In the genomic region with DNA sequence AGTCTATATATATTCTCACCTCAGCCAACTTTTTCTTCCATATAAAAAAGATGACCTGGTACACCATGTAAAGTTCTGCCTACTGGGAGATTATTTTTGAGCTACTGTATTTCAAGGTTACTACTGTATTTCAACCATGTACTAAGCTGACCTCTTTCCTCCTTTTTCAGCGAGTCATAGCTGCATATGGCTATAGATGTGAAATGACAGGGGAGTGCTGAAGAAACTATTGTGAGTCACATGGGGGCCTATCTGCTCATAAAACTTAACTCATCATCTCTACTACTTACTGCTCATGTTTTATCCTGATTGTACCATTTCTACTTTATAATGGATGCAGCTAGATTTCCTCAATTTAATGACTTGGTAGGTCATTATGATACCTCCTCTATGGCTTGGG, we compare ENCODE assay signal across 16 cellular contexts.
DNase-seq lines count a peak whose midpoint lies in the region; ATAC-seq and TF ChIP-seq lines count a peak whose summit lies in the region.
"Had no signal": no experiment of that assay in that cellular context is flagged by ENCODE, and none has a peak within 500 bp of the region (broad histone marks: within the 10 kb centered on the region; RNA-seq: fewer than 3 reads in every experiment).

No MANE protein-coding gene starts in this region.

- no peak overlapping the region for H3K18ac ChIP-seq in mesendoderm (ENCODE audit: low read length)

- ATAC-seq in activated CD8-positive, alpha-beta T cell treated with anti-CD3 and anti-CD28 coated beads for 36 hours, result peak; percentile 80
- no peak for ATAC-seq in activated CD8-positive, alpha-beta T cell treated with anti-CD3 and anti-CD28 coated beads, Interleukin-2, amount 10 ng/mL, durations not matched to agents 7 days and 5 days
- ATAC-seq in HG03442 (IDR thresholded peaks at IDR 0.05; ENCODE audit: unreplicated experiment) (peak; percentile 33), HG03342 (IDR thresholded peaks at IDR 0.05; ENCODE audit: unreplicated experiment) (no peak)
- ATAC-seq in stimulated activated naive B cell treated with anti-CD40 and anti-IgM and Interleukin-4, amounts not matched to agents 10 μg/mL and 1 μg/mL and 100 μg/mL, for 72 hours (replicated peaks), result peak; percentile 49 to 57
- ATAC-seq: right cardiac atrium had no signal

- CTCF ChIA-PET in activated CD8-positive, alpha-beta T cell treated with anti-CD3 and anti-CD28 coated beads for 36 hours (lab: Charles Lee), result no interaction called here
- CTCF ChIA-PET in activated CD8-positive, alpha-beta T cell treated with anti-CD3 and anti-CD28 coated beads, Interleukin-2, amount 10 ng/mL, durations not matched to agents 7 days and 5 days (lab: Charles Lee), result no interaction called here

- H2BK120ac ChIP-seq in mesendoderm (ENCODE audit: low read depth, low read length), result no peak overlapping the region

- H3K56ac ChIP-seq in mesendoderm (ENCODE audit: low read length), result no peak overlapping the region

- intact Hi-C loops in activated CD8-positive, alpha-beta T cell treated with anti-CD3 and anti-CD28 coated beads for 36 hours (cut with micrococcal nuclease), result no loop called here

- no peak overlapping the region for H4K5ac ChIP-seq in mesendoderm (ENCODE audit: low read length)

- H3K36me3 ChIP-seq in mesendoderm (ENCODE audit: control insufficient read depth, insufficient read depth, low read length), result no peaks in the 10 kb centered on the region
- H3K36me3 ChIP-seq: esophagus muscularis mucosa, SJCRH30 had no signal

- H3K9ac ChIP-seq in mesendoderm (ENCODE audit: low read length), result no peak overlapping the region

- POLR2A ChIA-PET in activated CD8-positive, alpha-beta T cell treated with anti-CD3 and anti-CD28 coated beads for 36 hours (lab: Charles Lee), result interaction anchor here (1.4 kb wide), 1 partner anchor 10 kb away, joined by 3 read pairs; no protein-coding TSS in a partner anchor
- POLR2A ChIA-PET in activated CD8-positive, alpha-beta T cell treated with anti-CD3 and anti-CD28 coated beads, Interleukin-2, amount 10 ng/mL, durations not matched to agents 7 days and 5 days (lab: Charles Lee), result no interaction called here

- H3K4me3 ChIP-seq in choroid plexus epithelial cell (ENCODE audit: low read depth, low read length) (no peak overlapping the region), mesendoderm (ENCODE audit: low read length) (no peak overlapping the region)
- H3K4me3 ChIP-seq: esophagus muscularis mucosa, SJCRH30 had no signal

- H3K4me1 ChIP-seq in mesendoderm (ENCODE audit: control insufficient read depth, low read depth, low read length), result no peaks in the 10 kb centered on the region
- H3K4me1 ChIP-seq: esophagus muscularis mucosa, SJCRH30 had no signal

- no peak for TF ChIP-seq CTCF in activated CD8-positive, alpha-beta T cell treated with anti-CD3 and anti-CD28 coated beads for 36 hours (IDR thresholded peaks at IDR 0.05)
- no peak for TF ChIP-seq CTCF in choroid plexus epithelial cell (conservative IDR thresholded peaks at IDR 0.05; ENCODE audit: low read depth, low read length)

- peaks cover 31% of the 10 kb centered on the region for H3K9me3 Mint-ChIP-seq in activated CD8-positive, alpha-beta T cell treated with anti-CD3 and anti-CD28 coated beads for 36 hours
- peaks cover 4% of the 10 kb centered on the region for H3K9me3 Mint-ChIP-seq in activated CD8-positive, alpha-beta T cell treated with anti-CD3 and anti-CD28 coated beads, Interleukin-2, amount 10 ng/mL, durations not matched to agents 7 days and 5 days (ENCODE audit: insufficient read depth)
- H3K9me3 Mint-ChIP-seq in stimulated activated naive B cell treated with anti-CD40 and anti-IgM and Interleukin-4, amounts not matched to agents 10 μg/mL and 1 μg/mL and 100 μg/mL, for 72 hours, result peaks cover 14 to 15% of the 10 kb centered on the region in 2 donors

- WGBS in mesendoderm (ENCODE audit: extremely low coverage, insufficient coverage, low lambda C conversion rate), result no CpG with 5 or more reads among the region's 1 CpG

- H3K36me3 Mint-ChIP-seq in activated CD8-positive, alpha-beta T cell treated with anti-CD3 and anti-CD28 coated beads for 36 hours (ENCODE audit: low read depth), result peaks cover 10% of the 10 kb centered on the region
- H3K36me3 Mint-ChIP-seq in activated CD8-positive, alpha-beta T cell treated with anti-CD3 and anti-CD28 coated beads, Interleukin-2, amount 10 ng/mL, durations not matched to agents 7 days and 5 days (ENCODE audit: low read depth), result no peaks in the 10 kb centered on the region
- peaks cover 12 to 18% of the 10 kb centered on the region in 2 donors for H3K36me3 Mint-ChIP-seq in stimulated activated naive B cell treated with anti-CD40 and anti-IgM and Interleukin-4, amounts not matched to agents 10 μg/mL and 1 μg/mL and 100 μg/mL, for 72 hours

- no peak overlapping the region for H3K27ac ChIP-seq in mesendoderm (ENCODE audit: low read depth, low read length)
- H3K27ac ChIP-seq: esophagus muscularis mucosa, SJCRH30 had no signal

- no peaks in the 10 kb centered on the region for H3K27me3 ChIP-seq in mesendoderm (ENCODE audit: insufficient read depth, low read length, poor library complexity)
- H3K27me3 ChIP-seq: esophagus muscularis mucosa, SJCRH30 had no signal

- no peaks in the 10 kb centered on the region for H3K79me1 ChIP-seq in mesendoderm (ENCODE audit: low read length)

- no peak overlapping the region for H3K27ac Mint-ChIP-seq in activated CD8-positive, alpha-beta T cell treated with anti-CD3 and anti-CD28 coated beads for 36 hours
- no peak overlapping the region for H3K27ac Mint-ChIP-seq in activated CD8-positive, alpha-beta T cell treated with anti-CD3 and anti-CD28 coated beads, Interleukin-2, amount 10 ng/mL, durations not matched to agents 7 days and 5 days
- H3K27ac Mint-ChIP-seq in stimulated activated naive B cell treated with anti-CD40 and anti-IgM and Interleukin-4, amounts not matched to agents 10 μg/mL and 1 μg/mL and 100 μg/mL, for 72 hours, result peak overlapping the region; percentile 68

- H2AK5ac ChIP-seq in mesendoderm (ENCODE audit: low read length), result no peak overlapping the region

- no peak overlapping the region for H3K4ac ChIP-seq in mesendoderm (ENCODE audit: low read depth, low read length)

- no peak overlapping the region for H2BK5ac ChIP-seq in mesendoderm (ENCODE audit: low read length)

- H3K4me1 Mint-ChIP-seq in activated CD8-positive, alpha-beta T cell treated with anti-CD3 and anti-CD28 coated beads for 36 hours (ENCODE audit: low read depth), result peaks cover 27% of the 10 kb centered on the region
- H3K4me1 Mint-ChIP-seq in activated CD8-positive, alpha-beta T cell treated with anti-CD3 and anti-CD28 coated beads, Interleukin-2, amount 10 ng/mL, durations not matched to agents 7 days and 5 days (ENCODE audit: low read depth), result peaks cover 2% of the 10 kb centered on the region
- H3K4me1 Mint-ChIP-seq in stimulated activated naive B cell treated with anti-CD40 and anti-IgM and Interleukin-4, amounts not matched to agents 10 μg/mL and 1 μg/mL and 100 μg/mL, for 72 hours, result peaks cover 13 to 21% of the 10 kb centered on the region in 2 donors

- no peak for DNase-seq in activated CD8-positive, alpha-beta T cell treated with anti-CD3 and anti-CD28 coated beads for 36 hours
- no peak for DNase-seq in activated CD8-positive, alpha-beta T cell treated with anti-CD3 and anti-CD28 coated beads, Interleukin-2, amount 10 ng/mL, durations not matched to agents 7 days and 5 days
- peak; percentile 44 for DNase-seq in choroid plexus epithelial cell (ENCODE audit: low read depth)
- DNase-seq in stimulated activated naive B cell treated with anti-CD40 and anti-IgM and Interleukin-4, amounts not matched to agents 10 μg/mL and 1 μg/mL and 100 μg/mL, for 72 hours, result no peak
- no peak for DNase-seq in mesendoderm
- DNase-seq in HT-29 (ENCODE audit: low spot score), result no peak
- DNase-seq: central memory CD4-positive, alpha-beta T cell; DMS 273 treated with DMSO at 0.1 percent for 48 hours; kidney glomerular epithelial cell; naive B cell; NCI-H1092 treated with DMSO at 0.1 percent for 48 hours; right cardiac atrium; SJCRH30 had no signal

- H3K4me2 ChIP-seq in mesendoderm (ENCODE audit: low read length), result no peak overlapping the region

- no peaks in the 10 kb centered on the region for H3K79me2 ChIP-seq in mesendoderm (ENCODE audit: control insufficient read depth, insufficient read depth, low read length)

- H3K4me3 Mint-ChIP-seq in activated CD8-positive, alpha-beta T cell treated with anti-CD3 and anti-CD28 coated beads for 36 hours, result no peak overlapping the region
- H3K4me3 Mint-ChIP-seq in activated CD8-positive, alpha-beta T cell treated with anti-CD3 and anti-CD28 coated beads, Interleukin-2, amount 10 ng/mL, durations not matched to agents 7 days and 5 days, result no peak overlapping the region
- no peak overlapping the region for H3K4me3 Mint-ChIP-seq in stimulated activated naive B cell treated with anti-CD40 and anti-IgM and Interleukin-4, amounts not matched to agents 10 μg/mL and 1 μg/mL and 100 μg/mL, for 72 hours
- H3K4me3 Mint-ChIP-seq: naive B cell had no signal

- no peak overlapping the region for H3K23ac ChIP-seq in mesendoderm (ENCODE audit: low read length)

- H4K8ac ChIP-seq in mesendoderm (ENCODE audit: low read depth, low read length), result no peak overlapping the region

- H3K27me3 Mint-ChIP-seq in activated CD8-positive, alpha-beta T cell treated with anti-CD3 and anti-CD28 coated beads for 36 hours, result peaks cover 4% of the 10 kb centered on the region
- no peaks in the 10 kb centered on the region for H3K27me3 Mint-ChIP-seq in activated CD8-positive, alpha-beta T cell treated with anti-CD3 and anti-CD28 coated beads, Interleukin-2, amount 10 ng/mL, durations not matched to agents 7 days and 5 days (ENCODE audit: low read depth)
- H3K27me3 Mint-ChIP-seq in stimulated activated naive B cell treated with anti-CD40 and anti-IgM and Interleukin-4, amounts not matched to agents 10 μg/mL and 1 μg/mL and 100 μg/mL, for 72 hours, result no peaks in the 10 kb centered on the region
- H3K27me3 Mint-ChIP-seq: naive B cell had no signal

- no peak overlapping the region for H2BK15ac ChIP-seq in mesendoderm (replicated peaks; ENCODE audit: low read depth)

Comparison
In these comparisons a context has a peak if more than half of its experiments do, and no peak if none do; other contexts are left out.
1. ATAC-seq: peak in activated CD8-positive, alpha-beta T cell treated with anti-CD3 and anti-CD28 coated beads for 36 hours (single experiment), HG03442 (single experiment) and stimulated activated naive B cell treated with anti-CD40 and anti-IgM and Interleukin-4, amounts not matched to agents 10 μg/mL and 1 μg/mL and 100 μg/mL, for 72 hours (2 of 2); none in activated CD8-positive, alpha-beta T cell treated with anti-CD3 and anti-CD28 coated beads, Interleukin-2, amount 10 ng/mL, durations not matched to agents 7 days and 5 days (single experiment) and HG03342 (single experiment).